In genomic region chr11:95104916-95105315, GRCh38 we compare ENCODE assay signal across 28 cellular contexts. TPM values are rescaled to one million over a fixed set of nuclear protein-coding genes. Genes with fewer than 3 reads are reported as not detected.
"Had no signal": no experiment of that assay in that cellular context is flagged by ENCODE, and none has a peak within 500 bp of the region (broad histone marks: within the 10 kb centered on the region; RNA-seq: fewer than 3 reads in every experiment).

No MANE protein-coding gene starts in this region.

- H3K9me3 ChIP-seq: left lung, sigmoid colon, thoracic aorta, vagina had no signal

- H3K27ac Mint-ChIP-seq: activated CD4-positive, alpha-beta memory T cell treated with anti-CD3 and anti-CD28 coated beads for 36 hours; activated CD8-positive, alpha-beta memory T cell treated with anti-CD3 and anti-CD28 coated beads, Interleukin-2, amount 10 ng/mL, durations not matched to agents 7 days and 5 days; activated naive CD8-positive, alpha-beta T cell treated with anti-CD3 and anti-CD28 coated beads, Interleukin-2, amount 50 U/mL, for 24 hours; dendritic cell treated with granulocyte-macrophage colony-stimulating factor and Interleukin-4, amounts not matched to agents 40 ng/mL and 50 ng/mL, for 4 days; immature natural killer cell; T-helper 17 cell; type B pancreatic cell had no signal

- H3K4me3 ChIP-seq: hepatocyte, left lung, lung, sigmoid colon, thoracic aorta, vagina had no signal

- H3K36me3 ChIP-seq: sigmoid colon, thoracic aorta, vagina had no signal

- ATAC-seq: activated CD8-positive, alpha-beta memory T cell treated with anti-CD3 and anti-CD28 coated beads, Interleukin-2, amount 10 ng/mL, durations not matched to agents 7 days and 5 days; activated naive CD8-positive, alpha-beta T cell treated with anti-CD3 and anti-CD28 coated beads, Interleukin-2, amount 50 U/mL, for 24 hours; left lung; T-helper 17 cell had no signal

- H3K27me3 Mint-ChIP-seq: activated CD4-positive, alpha-beta memory T cell treated with anti-CD3 and anti-CD28 coated beads for 36 hours; activated CD8-positive, alpha-beta memory T cell treated with anti-CD3 and anti-CD28 coated beads, Interleukin-2, amount 10 ng/mL, durations not matched to agents 7 days and 5 days; activated naive CD8-positive, alpha-beta T cell treated with anti-CD3 and anti-CD28 coated beads, Interleukin-2, amount 50 U/mL, for 24 hours; dendritic cell treated with granulocyte-macrophage colony-stimulating factor and Interleukin-4, amounts not matched to agents 40 ng/mL and 50 ng/mL, for 4 days; T-helper 17 cell; type B pancreatic cell had no signal

- H3K36me3 Mint-ChIP-seq: type B pancreatic cell had no signal

- DNase-seq: activated CD4-positive, alpha-beta memory T cell treated with anti-CD3 and anti-CD28 coated beads for 36 hours; activated CD4-positive, alpha-beta T cell treated with anti-CD3 and anti-CD28 coated beads for 48 hours; activated CD8-positive, alpha-beta memory T cell treated with anti-CD3 and anti-CD28 coated beads, Interleukin-2, amount 10 ng/mL, durations not matched to agents 7 days and 5 days; activated gamma-delta T cell; activated naive CD4-positive, alpha-beta T cell treated with anti-CD3 and anti-CD28 coated beads, Interleukin-2, amount 50 U/mL, for 16 hours; activated naive CD8-positive, alpha-beta T cell treated with anti-CD3 and anti-CD28 coated beads, Interleukin-2, amount 50 U/mL, for 24 hours; activated T-cell treated with anti-CD3 and anti-CD28 coated beads for 4 hours; effector CD8-positive, alpha-beta T cell; foreskin melanocyte; glutamatergic neuron; immature natural killer cell; left lung; occipital lobe; posterior cingulate gyrus; sigmoid colon; stimulated activated CD4-positive, alpha-beta T cell treated with anti-CD3 and anti-CD28 coated beads, Interleukin-4, amount 100 ng/mL, for 24 hours; stimulated activated naive CD4-positive, alpha-beta T cell treated with Interleukin-2 at 50 U/mL for 16 hours; T-helper 17 cell had no signal

- H3K4me3 Mint-ChIP-seq: activated CD4-positive, alpha-beta memory T cell treated with anti-CD3 and anti-CD28 coated beads for 36 hours; activated CD8-positive, alpha-beta memory T cell treated with anti-CD3 and anti-CD28 coated beads, Interleukin-2, amount 10 ng/mL, durations not matched to agents 7 days and 5 days; activated naive CD8-positive, alpha-beta T cell treated with anti-CD3 and anti-CD28 coated beads, Interleukin-2, amount 50 U/mL, for 24 hours; dendritic cell treated with granulocyte-macrophage colony-stimulating factor and Interleukin-4, amounts not matched to agents 40 ng/mL and 50 ng/mL, for 4 days; immature natural killer cell; T-helper 17 cell; type B pancreatic cell had no signal

- H3K27me3 ChIP-seq: hepatocyte, left lung, sigmoid colon, vagina had no signal

- H3K27ac ChIP-seq: hepatocyte, left lung, sigmoid colon, thoracic aorta, vagina had no signal

- H3K9me3 Mint-ChIP-seq: activated CD4-positive, alpha-beta memory T cell treated with anti-CD3 and anti-CD28 coated beads for 36 hours; activated naive CD8-positive, alpha-beta T cell treated with anti-CD3 and anti-CD28 coated beads, Interleukin-2, amount 50 U/mL, for 24 hours; dendritic cell treated with granulocyte-macrophage colony-stimulating factor and Interleukin-4, amounts not matched to agents 40 ng/mL and 50 ng/mL, for 4 days; immature natural killer cell; type B pancreatic cell had no signal

- H3K4me1 ChIP-seq: sigmoid colon had no signal

RNA-seq across cellular contexts. Expression of gene KDM4F, which starts 55.7 kb away (rescaled TPM):
- total RNA-seq: activated CD4-positive, alpha-beta memory T cell treated with anti-CD3 and anti-CD28 coated beads for 36 hours; activated CD8-positive, alpha-beta memory T cell treated with anti-CD3 and anti-CD28 coated beads, Interleukin-2, amount 10 ng/mL, durations not matched to agents 7 days and 5 days; hepatocyte; kidney epithelial cell; left lung; lung; occipital lobe; renal cortical epithelial cell; sigmoid colon; T-helper 17 cell; thoracic aorta; vagina had no signal
- polyA plus RNA-seq: esophagus, hepatocyte, immature natural killer cell, lung, neural cell, sigmoid colon had no signal
